In the genomic region with DNA sequence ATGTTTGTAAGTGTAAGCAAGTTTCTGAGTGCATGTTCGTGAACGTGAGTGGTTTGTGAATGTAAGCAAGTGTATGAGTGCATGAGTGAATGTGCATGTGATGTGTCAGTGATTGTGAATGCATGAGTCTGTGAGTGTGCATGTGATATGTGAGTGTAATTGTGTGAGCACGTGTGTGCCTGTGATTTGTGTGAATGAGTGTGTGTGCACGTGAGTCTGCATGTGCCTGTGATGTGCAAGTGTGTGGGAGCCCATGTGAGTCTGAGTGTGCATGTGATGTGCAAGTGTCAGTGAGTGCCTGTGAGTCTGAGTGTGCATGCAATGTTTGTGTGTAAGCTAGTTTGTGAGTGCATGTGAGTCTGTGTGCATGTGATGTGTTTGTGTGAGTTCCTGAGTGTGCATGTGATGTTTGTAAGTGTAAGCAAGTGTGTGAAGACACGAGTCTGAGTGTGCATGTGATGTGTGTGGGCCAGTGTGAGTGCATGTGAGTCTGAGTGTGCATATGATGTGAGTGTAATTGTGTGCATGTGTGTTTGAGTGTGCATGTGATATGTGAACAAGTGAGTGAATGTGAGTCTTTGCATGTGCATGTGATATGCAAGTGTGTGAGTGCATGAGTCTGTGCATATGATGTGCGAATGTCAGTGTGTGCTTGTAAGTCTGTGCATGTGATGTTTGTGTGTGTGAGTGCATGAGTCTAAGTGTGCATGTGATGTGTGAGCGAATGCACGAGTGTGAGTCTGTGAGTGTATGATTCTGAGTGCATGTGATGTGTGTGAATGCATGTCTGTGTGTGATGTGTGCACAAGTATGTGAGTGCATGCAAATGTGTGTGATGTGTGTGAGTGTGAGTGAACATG, we compare ENCODE assay signal across 21 cellular contexts.
"Had no signal": no experiment of that assay in that cellular context is flagged by ENCODE, and none has a peak within 500 bp of the region (broad histone marks: within the 10 kb centered on the region; RNA-seq: fewer than 3 reads in every experiment).

No MANE protein-coding gene starts in this region.

- H3K4me3 ChIP-seq: esophagus squamous epithelium, gastroesophageal sphincter, lung, pancreas, smooth muscle cell, tibial artery, upper lobe of right lung had no signal

- H3K9me3 ChIP-seq: esophagus squamous epithelium, gastroesophageal sphincter, pancreas, tibial artery, upper lobe of right lung had no signal

- FAIRE-seq: colon, keratinocyte, pancreas had no signal

- ATAC-seq: effector memory CD8-positive, alpha-beta T cell; gastroesophageal sphincter; left ventricle myocardium superior; pancreas; right cardiac atrium; stimulated activated memory B cell treated with anti-CD40 and anti-IgM and Interleukin-4, amounts not matched to agents 10 μg/mL and 1 μg/mL and 100 μg/mL, for 72 hours; upper lobe of right lung had no signal

- H3K27ac ChIP-seq: epithelial cell of prostate, pancreas, tibial artery, upper lobe of right lung had no signal

- DNase-seq: effector memory CD8-positive, alpha-beta T cell; esophagus squamous epithelium; foreskin fibroblast; glutamatergic neuron; immature natural killer cell; left ventricle myocardium superior; mesendoderm; naive B cell; occipital lobe; pancreas; right cardiac atrium; stimulated activated CD4-positive, alpha-beta T cell treated with anti-CD3 and anti-CD28 coated beads, Interleukin-4, amount 100 ng/mL, for 1 hour; tibial artery; upper lobe of right lung had no signal

- H3K4me1 ChIP-seq: pancreas had no signal

- H3K4me2 ChIP-seq: smooth muscle cell had no signal

- H3K36me3 ChIP-seq: esophagus squamous epithelium, gastroesophageal sphincter, pancreas, tibial artery, upper lobe of right lung had no signal

- H3K27me3 ChIP-seq: esophagus squamous epithelium, gastroesophageal sphincter, pancreas, tibial artery, upper lobe of right lung had no signal
